28 cellular contexts compared by ENCODE assay signal in the genomic region with DNA sequence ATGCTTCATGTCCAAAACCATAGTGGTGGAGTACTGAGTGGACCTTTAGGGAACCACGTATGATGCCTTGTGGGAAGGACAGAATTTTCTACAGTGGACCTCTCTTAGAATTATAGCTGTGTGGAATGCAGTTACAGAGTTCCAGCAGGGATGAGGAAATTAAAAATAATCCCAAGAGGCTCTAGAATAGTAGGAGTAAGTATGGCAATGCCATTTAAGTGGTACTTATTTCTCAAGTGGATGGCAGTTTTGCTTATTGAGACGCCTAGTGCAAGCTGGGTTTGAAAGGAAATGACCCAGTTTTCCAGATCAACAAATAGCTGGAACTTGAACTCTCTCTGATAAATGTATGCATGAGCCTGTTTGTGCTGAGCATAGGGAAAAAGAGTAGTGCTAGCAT.
"Had no signal": no experiment of that assay in that cellular context is flagged by ENCODE, and none has a peak within 500 bp of the region (broad histone marks: within the 10 kb centered on the region; RNA-seq: fewer than 3 reads in every experiment).

No MANE protein-coding gene starts in this region.

- DNase-seq: activated CD4-positive, alpha-beta memory T cell treated with anti-CD3 and anti-CD28 coated beads, Interleukin-2, amount 10 ng/mL, durations not matched to agents 7 days and 5 days; activated CD4-positive, alpha-beta T cell treated with anti-CD3 and anti-CD28 coated beads for 1 hour; activated CD4-positive, alpha-beta T cell treated with anti-CD3 and anti-CD28 coated beads for 4 hours; activated CD4-positive, alpha-beta T cell treated with anti-CD3 and anti-CD28 coated beads, Interleukin-2, amount 10 ng/mL, durations not matched to agents 7 days and 5 days; activated CD4-positive, alpha-beta T cell treated with anti-CD3 and anti-CD28 coated beads, Interleukin-2, amount 50 U/mL, for 4 hours; activated CD4-positive, CD25-positive, alpha-beta regulatory T cell; activated CD8-positive, alpha-beta memory T cell treated with anti-CD3 and anti-CD28 coated beads, Interleukin-2, amount 50 U/mL, for 48 hours; activated gamma-delta T cell; activated naive CD4-positive, alpha-beta T cell; activated naive CD4-positive, alpha-beta T cell treated with anti-CD3 and anti-CD28 coated beads, Interleukin-2, amount 10 ng/mL, durations not matched to agents 7 days and 5 days; activated naive CD8-positive, alpha-beta T cell treated with anti-CD3 and anti-CD28 coated beads, Interleukin-2, amount 10 ng/mL, durations not matched to agents 7 days and 5 days; activated T-cell treated with anti-CD3 and anti-CD28 coated beads for 4 hours; activated T-cell treated with anti-CD3 and anti-CD28 coated beads, Interleukin-2, amount 50 U/mL, for 24 hours; activated T-cell treated with anti-CD3 and anti-CD28 coated beads, Interleukin-2, amount 50 U/mL, for 72 hours; central memory CD4-positive, alpha-beta T cell; cerebellar nuclear complex; colonic mucosa; effector CD8-positive, alpha-beta T cell; esophagus squamous epithelium; foreskin melanocyte; head of caudate nucleus; T-helper 2 cell had no signal

- H3K9me3 ChIP-seq: ascending aorta, breast epithelium, colonic mucosa, esophagus squamous epithelium, gastroesophageal sphincter had no signal

- H3K4me3 ChIP-seq: ascending aorta, breast epithelium, cardiac muscle cell, colonic mucosa, esophagus squamous epithelium, gastroesophageal sphincter had no signal

- ATAC-seq: activated naive CD4-positive, alpha-beta T cell treated with anti-CD3 and anti-CD28 coated beads, Interleukin-2, amount 50 U/mL, for 72 hours; activated T-cell treated with anti-CD3 and anti-CD28 coated beads, Interleukin-2, amount 50 U/mL, for 72 hours; gastroesophageal sphincter had no signal

- H3K36me3 ChIP-seq: ascending aorta, breast epithelium, cardiac muscle cell, colonic mucosa, esophagus squamous epithelium, gastroesophageal sphincter had no signal

- H3K4me1 ChIP-seq: ascending aorta, breast epithelium, colonic mucosa, esophagus squamous epithelium, gastroesophageal sphincter had no signal

- H3K27ac ChIP-seq: ascending aorta, breast epithelium, cardiac muscle cell, colonic mucosa, epithelial cell of prostate, esophagus squamous epithelium, gastroesophageal sphincter had no signal

- H3K27me3 ChIP-seq: ascending aorta, breast epithelium, cardiac muscle cell, colonic mucosa, esophagus squamous epithelium, gastroesophageal sphincter had no signal
